ENCODE assay signal across 1 cellular context in genomic region chr17:8892338-8892690, GRCh38.
TF ChIP-seq lines count a peak whose summit lies in the region.

No MANE protein-coding gene starts in this region.

TF ChIP-seq in GM12878, 131 proteins besides CTCF, POLR2A, EP300 and RAD21 (continued from another document):
- no peak for TF ChIP-seq PKNOX1 (IDR thresholded peaks at IDR 0.05)
- TF ChIP-seq ETV6 (conservative IDR thresholded peaks at IDR 0.05 in 1 of 2, IDR thresholded peaks at IDR 0.05 in 1 of 2; ENCODE audit: borderline replicate concordance in 1 of 2, low read depth in 1 of 2): peak in 1 of 2 experiments; percentile 78; a peak in 2 of 4 replicates
- TF ChIP-seq IRF3 (IDR thresholded peaks at IDR 0.05): no peak
- no peak for TF ChIP-seq TBL1XR1 (IDR thresholded peaks at IDR 0.05; ENCODE audit: low read depth, low read length)
- peak; percentile 69 to 72; a peak in 3 of 4 replicates for TF ChIP-seq BHLHE40 (IDR thresholded peaks at IDR 0.05; ENCODE audit: borderline replicate concordance in 1 of 2, low read depth in 2 of 2, low read length in 1 of 2)
- TF ChIP-seq USF2 (IDR thresholded peaks at IDR 0.05; ENCODE audit: borderline replicate concordance, low read depth, low read length): no peak
- peak; percentile 57; the same call in 1 of the 2 replicates for TF ChIP-seq MTA2 (IDR thresholded peaks at IDR 0.05; ENCODE audit: low read depth)
- TF ChIP-seq BCL3 (IDR thresholded peaks at IDR 0.05; ENCODE audit: borderline replicate concordance, insufficient read depth, low read depth, low read length, poor library complexity, severe bottlenecking): peak; percentile 92
- peak; percentile 86 for TF ChIP-seq RELB (IDR thresholded peaks at IDR 0.05; ENCODE audit: low read depth)
- peak; percentile 51; the same call in 1 of the 2 replicates for TF ChIP-seq ATF7 (IDR thresholded peaks at IDR 0.05; ENCODE audit: low read depth)
- peak; percentile 45; the same call in 1 of the 2 replicates for TF ChIP-seq BACH1 (IDR thresholded peaks at IDR 0.05; ENCODE audit: borderline replicate concordance)
- 0 out of 2 replicates have a peak, but pooled peaks have one; percentile 47 for TF ChIP-seq NR2F1 (conservative IDR thresholded peaks at IDR 0.05)
- peak; percentile 73; the same call in 1 of the 2 replicates for TF ChIP-seq TCF12 (IDR thresholded peaks at IDR 0.05; ENCODE audit: low read depth, low read length)
- TF ChIP-seq SMAD5 (IDR thresholded peaks at IDR 0.05; ENCODE audit: low read depth): no peak
- TF ChIP-seq MTA3 (IDR thresholded peaks at IDR 0.05; ENCODE audit: borderline replicate concordance, low read length): peak; percentile 31; the same call in 1 of the 2 replicates
- TF ChIP-seq CBFB (IDR thresholded peaks at IDR 0.05; ENCODE audit: low read depth): 0 out of 2 replicates have a peak, but pooled peaks have one; percentile 38
- peak; percentile 43; the same call in 1 of the 2 replicates for TF ChIP-seq JUND (IDR thresholded peaks at IDR 0.05; ENCODE audit: low read depth, low read length)
- no peak for TF ChIP-seq PAX5 (IDR thresholded peaks at IDR 0.05; ENCODE audit: borderline replicate concordance, low read depth, low read length)
- no peak for TF ChIP-seq ZNF687 (IDR thresholded peaks at IDR 0.05)
- TF ChIP-seq JUNB (IDR thresholded peaks at IDR 0.05): peak; percentile 93
- peak; percentile 65 for TF ChIP-seq CREM (IDR thresholded peaks at IDR 0.05; ENCODE audit: low read depth)
- peak; percentile 68 for TF ChIP-seq CUX1 (IDR thresholded peaks at IDR 0.05; ENCODE audit: insufficient replicate concordance, low read depth, low read length)
- TF ChIP-seq SREBF2 (IDR thresholded peaks at IDR 0.05; ENCODE audit: low read length): no peak
- TF ChIP-seq IRF4 (IDR thresholded peaks at IDR 0.05; ENCODE audit: low read depth, low read length): peak; percentile 87
- peak; percentile 84 for TF ChIP-seq IKZF1 (conservative IDR thresholded peaks at IDR 0.05)
- TF ChIP-seq MEF2A (IDR thresholded peaks at IDR 0.05; ENCODE audit: insufficient read depth, low read depth, low read length): peak; percentile 42; the same call in 1 of the 2 replicates
- peak; percentile 58 for TF ChIP-seq SKIL (IDR thresholded peaks at IDR 0.05; ENCODE audit: low read depth, poor library complexity, severe bottlenecking)
